8 cellular contexts compared by ENCODE assay signal in genomic region chr14:101761032-101761880, GRCh38. TPM values are rescaled to one million over a fixed set of nuclear protein-coding genes. Genes with fewer than 3 reads are reported as not detected.
DNase-seq lines count a peak whose midpoint lies in the region; ATAC-seq and TF ChIP-seq lines count a peak whose summit lies in the region.

TSS of gene PPP2R5C (plus strand) at chr14:101761709. CDS start at chr14:101761894, 185 bp downstream.

- peak; percentile 97 for DNase-seq in AG20443 (ENCODE audit: low spot score)
- DNase-seq in GM19238 (ENCODE audit: insufficient read length, low spot score), result peak; percentile 95
- peak; percentile 91 for DNase-seq in NCI-H748 (lab: John Stamatoyannopoulos, UW; ENCODE audit: unreplicated experiment)
- DNase-seq in activated CD4-positive, alpha-beta T cell treated with anti-CD3 and anti-CD28 coated beads, Interleukin-2, amount 50 U/mL, for 1 hour, result peak; percentile 87
- DNase-seq in coronary artery (ENCODE audit: low spot score), result peak; percentile 93
- DNase-seq in left lung, result peak; percentile 95 to 97
- DNase-seq in stimulated activated CD4-positive, alpha-beta T cell treated with anti-CD3 and anti-CD28 coated beads, Interleukin-2, amount 100 ng/mL, for 24 hours, result peak; percentile 87 to 88

- H3K27me3 ChIP-seq in left lung, result peaks cover 0 to under 1% of the 10 kb centered on the region in 2 donors

- no peaks in the 10 kb centered on the region for H3K9me3 ChIP-seq in left lung

- TF ChIP-seq CTCF in coronary artery (IDR thresholded peaks at IDR 0.05) (no peak), left lung (IDR thresholded peaks at IDR 0.05) (no peak)

- ATAC-seq in HG03439 (IDR thresholded peaks at IDR 0.05; ENCODE audit: unreplicated experiment) (peak; percentile 63), left lung (peak; percentile 83)

- peak within 1 kb of the TSS; percentile 92 to 93 for H3K27ac ChIP-seq in coronary artery
- peak within 1 kb of the TSS; percentile 93 to 96 for H3K27ac ChIP-seq in left lung

- intact Hi-C loops in left lung (cut with DNase I), result no loop called here

- H3K4me3 ChIP-seq in coronary artery, result peak within 1 kb of the TSS; percentile 81
- peak within 1 kb of the TSS; percentile 69 to 93 for H3K4me3 ChIP-seq in left lung

- peaks cover 0 to 7% of the 10 kb centered on the region in 2 donors for H3K36me3 ChIP-seq in left lung

- H3K4me1 ChIP-seq in left lung, result peaks cover 12 to 29% of the 10 kb centered on the region in 2 donors

RNA-seq across cellular contexts. Expression of gene PPP2R5C, which starts in this region (rescaled TPM):
- total RNA-seq in left lung, result 100 to 1,000 TPM; 146 to 176 TPM

Comparison
In these comparisons a context has a peak if more than half of its experiments do, and no peak if none do; other contexts are left out.
1. Peak in every context shown above with its lines: DNase-seq, ATAC-seq, H3K4me3 ChIP-seq and H3K27ac ChIP-seq.